8 cellular contexts compared by ENCODE assay signal in the genomic region with DNA sequence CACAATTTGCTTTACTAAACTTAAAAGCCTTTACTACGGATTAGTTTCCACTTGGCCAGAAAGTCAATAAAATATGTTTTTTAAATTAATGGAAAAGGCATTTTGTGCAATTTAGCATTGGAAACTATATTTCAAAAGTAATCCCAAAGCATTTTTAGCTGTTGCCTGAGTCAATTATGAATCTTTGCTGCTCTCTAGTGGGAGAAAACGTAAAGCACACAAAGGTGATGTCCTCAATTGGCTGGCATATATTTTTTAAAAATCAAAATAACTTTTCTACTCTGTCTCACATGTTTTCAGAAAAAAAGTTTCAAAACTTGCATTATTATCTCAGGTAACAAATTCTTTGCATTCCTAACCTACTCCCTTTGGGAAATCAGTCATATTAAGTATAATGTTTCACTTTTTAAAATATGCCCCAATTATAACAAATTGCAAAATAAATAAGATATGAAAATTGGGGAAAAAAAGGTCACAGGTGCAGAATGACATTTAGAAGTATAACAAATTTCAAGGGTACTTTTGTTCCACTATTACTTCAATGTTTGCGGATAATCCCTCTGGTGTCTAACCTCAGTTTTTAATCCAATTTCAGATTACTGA. TPM values are rescaled to one million over a fixed set of nuclear protein-coding genes. Genes with fewer than 3 reads are reported as not detected.
A peak's percentile ranks its signal among the peaks of the same experiment; 100 is the strongest.
DNase-seq lines count a peak whose midpoint lies in the region; ATAC-seq and TF ChIP-seq lines count a peak whose summit lies in the region.

No MANE protein-coding gene starts in this region.

- no peak overlapping the region for H3K27ac ChIP-seq in cardiac muscle cell
- H3K27ac ChIP-seq in Karpas-422 (ENCODE audit: low read length), result no peak overlapping the region
- H3K27ac ChIP-seq in VCaP, result no peak overlapping the region
- H3K27ac ChIP-seq in thoracic aorta, result no peak overlapping the region

- no peaks in the 10 kb centered on the region for H3K79me2 ChIP-seq in Karpas-422 (ENCODE audit: low read length)

- no peak overlapping the region for H3K9ac ChIP-seq in Karpas-422 (ENCODE audit: low read length)

- intact Hi-C loops in left cardiac atrium (cut with DNase I), result loop anchor here (1.0 to 10.0 kb wide), 4 partner anchors 61 to 218 kb away; partner anchors contain the start of gene IGSF11 (in 1 of the 2)

- H3K4me3 ChIP-seq in cardiac muscle cell (no peak overlapping the region), Karpas-422 (ENCODE audit: low read length) (no peak overlapping the region), thoracic aorta (no peak overlapping the region)

- H3K27me3 ChIP-seq in cardiac muscle cell, result no peaks in the 10 kb centered on the region
- H3K27me3 ChIP-seq in Karpas-422 (ENCODE audit: low read length), result no peaks in the 10 kb centered on the region
- no peaks in the 10 kb centered on the region for H3K27me3 ChIP-seq in thoracic aorta (replicated peaks; ENCODE audit: insufficient read depth)

- H3K4me3 Mint-ChIP-seq in glutamatergic neuron (ENCODE audit: unreplicated experiment), result no peak overlapping the region

- no peak overlapping the region for H3K27ac Mint-ChIP-seq in glutamatergic neuron (ENCODE audit: unreplicated experiment)

- ATAC-seq in left cardiac atrium, result no peak
- ATAC-seq in thoracic aorta (ENCODE audit: insufficient number of reproducible peaks, low FRiP score, low read depth), result no peak
- ATAC-seq in GM18519 (IDR thresholded peaks at IDR 0.05; ENCODE audit: low FRiP score, unreplicated experiment), result no peak

- H3K9me3 ChIP-seq in cardiac muscle cell (ENCODE audit: low read depth) (no peaks in the 10 kb centered on the region), Karpas-422 (ENCODE audit: low read length) (no peaks in the 10 kb centered on the region), thoracic aorta (no peaks in the 10 kb centered on the region)

- DNase-seq in cardiac muscle cell (ENCODE audit: low read depth in 1 of 2, low spot score in 1 of 2) (peak; percentile 48 to 60), left cardiac atrium (no peak), Karpas-422 (peak; percentile 74), glutamatergic neuron (no peak), thoracic aorta (ENCODE audit: low spot score) (no peak), COR-L47 (lab: John Stamatoyannopoulos, UW) (no peak)

- H3K27me3 Mint-ChIP-seq in glutamatergic neuron (ENCODE audit: unreplicated experiment), result no peaks in the 10 kb centered on the region

- no peaks in the 10 kb centered on the region for H3K9me2 ChIP-seq in Karpas-422 (replicated peaks; ENCODE audit: insufficient read depth, low read length)

- H3K4me1 ChIP-seq in cardiac muscle cell (ENCODE audit: low read depth) (no peaks in the 10 kb centered on the region), Karpas-422 (ENCODE audit: low read length) (no peaks in the 10 kb centered on the region), thoracic aorta (ENCODE audit: control insufficient read depth in 1 of 2, low read depth in 2 of 2) (no peaks in the 10 kb centered on the region)

- peaks cover 1% of the 10 kb centered on the region for H3K9me3 Mint-ChIP-seq in glutamatergic neuron (ENCODE audit: unreplicated experiment)

- TF ChIP-seq CTCF in cardiac muscle cell (IDR thresholded peaks at IDR 0.05; ENCODE audit: low read depth, low read length) (peak; percentile 67), VCaP (conservative IDR thresholded peaks at IDR 0.05) (peak; percentile 76), glutamatergic neuron (IDR thresholded peaks at IDR 0.05; ENCODE audit: partially characterized antibody, unreplicated experiment) (peak; percentile 66), thoracic aorta (IDR thresholded peaks at IDR 0.05) (peak; percentile 53)

- H3K4me1 Mint-ChIP-seq in glutamatergic neuron (ENCODE audit: low read depth, unreplicated experiment), result no peaks in the 10 kb centered on the region

- no peaks in the 10 kb centered on the region for H3K36me3 ChIP-seq in cardiac muscle cell
- H3K36me3 ChIP-seq in Karpas-422 (ENCODE audit: insufficient read depth, low read length), result no peaks in the 10 kb centered on the region
- no peaks in the 10 kb centered on the region for H3K36me3 ChIP-seq in thoracic aorta

- H3K36me3 Mint-ChIP-seq in glutamatergic neuron (ENCODE audit: unreplicated experiment), result no peaks in the 10 kb centered on the region

- H2AFZ ChIP-seq in Karpas-422 (ENCODE audit: low read length), result no peak overlapping the region

- H4K20me1 ChIP-seq in Karpas-422 (ENCODE audit: insufficient read depth, low read depth, low read length), result no peaks in the 10 kb centered on the region

- H3K4me2 ChIP-seq in Karpas-422 (ENCODE audit: low read depth, low read length, poor library complexity, severe bottlenecking), result no peak overlapping the region

RNA-seq across cellular contexts. Expression of gene TEX55, which starts 47.2 kb away (rescaled TPM):
- not detected in 2 replicates for total RNA-seq in cardiac muscle cell
- polyA plus RNA-seq in cardiac muscle cell, result not detected in 2 replicates
- total RNA-seq in left cardiac atrium, result not detected
- not detected in 2 replicates for total RNA-seq in Karpas-422 (2014; rRNA removed; shearing (Covaris generic); ENCODE audit: low replicate concordance)
- not detected for total RNA-seq in glutamatergic neuron (ENCODE audit: unreplicated experiment)
- total RNA-seq in thoracic aorta, result not detected

Comparison
In these comparisons a context has a peak if more than half of its experiments do, and no peak if none do; other contexts are left out.
1. DNase-seq: peak in cardiac muscle cell (2 of 2) and Karpas-422 (single experiment); none in left cardiac atrium (single experiment), glutamatergic neuron (single experiment), thoracic aorta (single experiment) and COR-L47 (single experiment).
2. Peak in every context shown above with its lines, with median percentiles within 50 percentile points of each other: CTCF ChIP-seq.